In genomic region chr2:179541586-179541985, GRCh38 we compare ENCODE assay signal across 1 cellular context.
TF ChIP-seq lines count a peak whose summit lies in the region.

No MANE protein-coding gene starts in this region.

TF ChIP-seq in HepG2, 621 proteins besides CTCF, POLR2A, EP300 and RAD21 (continued from another document):
- peak; percentile 68; the same call in 1 of the 2 replicates for TF ChIP-seq HOMEZ (CRISPR knock-in tag; IDR thresholded peaks at IDR 0.05; ENCODE audit: low read depth)
- peak; percentile 22; the same call in 1 of the 2 replicates for TF ChIP-seq ARID5B (CRISPR knock-in tag; IDR thresholded peaks at IDR 0.05)
- TF ChIP-seq ZNF782 (CRISPR knock-in tag; IDR thresholded peaks at IDR 0.05; ENCODE audit: borderline replicate concordance): no peak
- TF ChIP-seq, protein P1, sequence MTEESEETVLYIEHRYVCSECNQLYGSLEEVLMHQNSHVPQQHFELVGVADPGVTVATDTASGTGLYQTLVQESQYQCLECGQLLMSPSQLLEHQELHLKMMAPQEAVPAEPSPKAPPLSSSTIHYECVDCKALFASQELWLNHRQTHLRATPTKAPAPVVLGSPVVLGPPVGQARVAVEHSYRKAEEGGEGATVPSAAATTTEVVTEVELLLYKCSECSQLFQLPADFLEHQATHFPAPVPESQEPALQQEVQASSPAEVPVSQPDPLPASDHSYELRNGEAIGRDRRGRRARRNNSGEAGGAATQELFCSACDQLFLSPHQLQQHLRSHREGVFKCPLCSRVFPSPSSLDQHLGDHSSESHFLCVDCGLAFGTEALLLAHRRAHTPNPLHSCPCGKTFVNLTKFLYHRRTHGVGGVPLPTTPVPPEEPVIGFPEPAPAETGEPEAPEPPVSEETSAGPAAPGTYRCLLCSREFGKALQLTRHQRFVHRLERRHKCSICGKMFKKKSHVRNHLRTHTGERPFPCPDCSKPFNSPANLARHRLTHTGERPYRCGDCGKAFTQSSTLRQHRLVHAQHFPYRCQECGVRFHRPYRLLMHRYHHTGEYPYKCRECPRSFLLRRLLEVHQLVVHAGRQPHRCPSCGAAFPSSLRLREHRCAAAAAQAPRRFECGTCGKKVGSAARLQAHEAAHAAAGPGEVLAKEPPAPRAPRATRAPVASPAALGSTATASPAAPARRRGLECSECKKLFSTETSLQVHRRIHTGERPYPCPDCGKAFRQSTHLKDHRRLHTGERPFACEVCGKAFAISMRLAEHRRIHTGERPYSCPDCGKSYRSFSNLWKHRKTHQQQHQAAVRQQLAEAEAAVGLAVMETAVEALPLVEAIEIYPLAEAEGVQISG (CRISPR knock-in tag; IDR thresholded peaks at IDR 0.05): no peak
- TF ChIP-seq ZNF576 (CRISPR knock-in tag; IDR thresholded peaks at IDR 0.05): no peak
- TF ChIP-seq ZNF672 (CRISPR knock-in tag; IDR thresholded peaks at IDR 0.05): no peak
- no peak for TF ChIP-seq ZNF143 (CRISPR knock-in tag; IDR thresholded peaks at IDR 0.05)
- TF ChIP-seq, protein P2, sequence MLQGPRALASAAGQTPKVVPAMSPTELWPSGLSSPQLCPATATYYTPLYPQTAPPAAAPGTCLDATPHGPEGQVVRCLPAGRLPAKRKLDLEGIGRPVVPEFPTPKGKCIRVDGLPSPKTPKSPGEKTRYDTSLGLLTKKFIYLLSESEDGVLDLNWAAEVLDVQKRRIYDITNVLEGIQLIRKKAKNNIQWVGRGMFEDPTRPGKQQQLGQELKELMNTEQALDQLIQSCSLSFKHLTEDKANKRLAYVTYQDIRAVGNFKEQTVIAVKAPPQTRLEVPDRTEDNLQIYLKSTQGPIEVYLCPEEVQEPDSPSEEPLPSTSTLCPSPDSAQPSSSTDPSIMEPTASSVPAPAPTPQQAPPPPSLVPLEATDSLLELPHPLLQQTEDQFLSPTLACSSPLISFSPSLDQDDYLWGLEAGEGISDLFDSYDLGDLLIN (CRISPR knock-in tag; IDR thresholded peaks at IDR 0.05; ENCODE audit: borderline replicate concordance): no peak
- TF ChIP-seq ZNF335 (CRISPR knock-in tag; IDR thresholded peaks at IDR 0.05): no peak
- no peak for TF ChIP-seq ETS1 (CRISPR knock-in tag; IDR thresholded peaks at IDR 0.05)
- 0 out of 2 replicates have a peak, but pooled peaks have one; percentile 30 for TF ChIP-seq ELF3 (CRISPR knock-in tag; IDR thresholded peaks at IDR 0.05)
- TF ChIP-seq HOXA5 (CRISPR knock-in tag; IDR thresholded peaks at IDR 0.05): no peak
- TF ChIP-seq AKAP8 (CRISPR knock-in tag; IDR thresholded peaks at IDR 0.05): no peak
- no peak for TF ChIP-seq SYNCRIP (IDR thresholded peaks at IDR 0.05; ENCODE audit: insufficient read depth, low read depth, low read length)
- TF ChIP-seq ZNF235 (CRISPR knock-in tag; IDR thresholded peaks at IDR 0.05; ENCODE audit: borderline replicate concordance): no peak
- peak; percentile 59; the same call in 1 of the 2 replicates for TF ChIP-seq NFIC (IDR thresholded peaks at IDR 0.05; ENCODE audit: low read length)
- TF ChIP-seq NCOA2 (CRISPR knock-in tag; IDR thresholded peaks at IDR 0.05): peak; percentile 15; the same call in 1 of the 2 replicates
- no peak for TF ChIP-seq TEAD3 (CRISPR knock-in tag; optimal IDR thresholded peaks at IDR 0.05; ENCODE audit: borderline replicate concordance)
- TF ChIP-seq CREM (IDR thresholded peaks at IDR 0.05): 0 out of 2 replicates have a peak, but pooled peaks have one; percentile 18
- TF ChIP-seq CREM (CRISPR knock-in tag; IDR thresholded peaks at IDR 0.05): no peak
- TF ChIP-seq ZNF850 (CRISPR knock-in tag; conservative IDR thresholded peaks at IDR 0.05): no peak
- TF ChIP-seq HNRNPK (IDR thresholded peaks at IDR 0.05; ENCODE audit: low read depth, low read length, poor library complexity, severe bottlenecking): no peak
- no peak for TF ChIP-seq SOX13 (IDR thresholded peaks at IDR 0.05)
- TF ChIP-seq SOX13 (CRISPR knock-in tag; conservative IDR thresholded peaks at IDR 0.05 in 1 of 2, IDR thresholded peaks at IDR 0.05 in 1 of 2): peak in 1 of 2 experiments; percentile 47; a peak in 1 of 4 replicates
- TF ChIP-seq ZFYVE20 (CRISPR knock-in tag; IDR thresholded peaks at IDR 0.05; ENCODE audit: borderline replicate concordance, low read depth): no peak
- 0 out of 2 replicates have a peak, but pooled peaks have one; percentile 22 for TF ChIP-seq PAXIP1 (CRISPR knock-in tag; conservative IDR thresholded peaks at IDR 0.05)
- TF ChIP-seq, protein P3, sequence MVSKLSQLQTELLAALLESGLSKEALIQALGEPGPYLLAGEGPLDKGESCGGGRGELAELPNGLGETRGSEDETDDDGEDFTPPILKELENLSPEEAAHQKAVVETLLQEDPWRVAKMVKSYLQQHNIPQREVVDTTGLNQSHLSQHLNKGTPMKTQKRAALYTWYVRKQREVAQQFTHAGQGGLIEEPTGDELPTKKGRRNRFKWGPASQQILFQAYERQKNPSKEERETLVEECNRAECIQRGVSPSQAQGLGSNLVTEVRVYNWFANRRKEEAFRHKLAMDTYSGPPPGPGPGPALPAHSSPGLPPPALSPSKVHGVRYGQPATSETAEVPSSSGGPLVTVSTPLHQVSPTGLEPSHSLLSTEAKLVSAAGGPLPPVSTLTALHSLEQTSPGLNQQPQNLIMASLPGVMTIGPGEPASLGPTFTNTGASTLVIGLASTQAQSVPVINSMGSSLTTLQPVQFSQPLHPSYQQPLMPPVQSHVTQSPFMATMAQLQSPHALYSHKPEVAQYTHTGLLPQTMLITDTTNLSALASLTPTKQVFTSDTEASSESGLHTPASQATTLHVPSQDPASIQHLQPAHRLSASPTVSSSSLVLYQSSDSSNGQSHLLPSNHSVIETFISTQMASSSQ (IDR thresholded peaks at IDR 0.05; ENCODE audit: low read depth): no peak
- TF ChIP-seq, protein P3 (CRISPR knock-in tag; IDR thresholded peaks at IDR 0.05; ENCODE audit: borderline replicate concordance): peak; percentile 18; the same call in 1 of the 2 replicates
- TF ChIP-seq ZC3H4 (CRISPR knock-in tag; IDR thresholded peaks at IDR 0.05; ENCODE audit: borderline replicate concordance): no peak
- TF ChIP-seq ZNF431 (CRISPR knock-in tag; IDR thresholded peaks at IDR 0.05; ENCODE audit: borderline replicate concordance, low read depth): no peak
- no peak for TF ChIP-seq MTERF4 (CRISPR knock-in tag; IDR thresholded peaks at IDR 0.05)
- peak; percentile 29; the same call in 1 of the 2 replicates for TF ChIP-seq SOX5 (CRISPR knock-in tag; IDR thresholded peaks at IDR 0.05; ENCODE audit: borderline replicate concordance)
- TF ChIP-seq NCOA1 (CRISPR knock-in tag; IDR thresholded peaks at IDR 0.05): no peak
- no peak for TF ChIP-seq ZNF83 (CRISPR knock-in tag; IDR thresholded peaks at IDR 0.05; ENCODE audit: borderline replicate concordance)
